ENCODE assay signal across 1 cellular context in the genomic region with DNA sequence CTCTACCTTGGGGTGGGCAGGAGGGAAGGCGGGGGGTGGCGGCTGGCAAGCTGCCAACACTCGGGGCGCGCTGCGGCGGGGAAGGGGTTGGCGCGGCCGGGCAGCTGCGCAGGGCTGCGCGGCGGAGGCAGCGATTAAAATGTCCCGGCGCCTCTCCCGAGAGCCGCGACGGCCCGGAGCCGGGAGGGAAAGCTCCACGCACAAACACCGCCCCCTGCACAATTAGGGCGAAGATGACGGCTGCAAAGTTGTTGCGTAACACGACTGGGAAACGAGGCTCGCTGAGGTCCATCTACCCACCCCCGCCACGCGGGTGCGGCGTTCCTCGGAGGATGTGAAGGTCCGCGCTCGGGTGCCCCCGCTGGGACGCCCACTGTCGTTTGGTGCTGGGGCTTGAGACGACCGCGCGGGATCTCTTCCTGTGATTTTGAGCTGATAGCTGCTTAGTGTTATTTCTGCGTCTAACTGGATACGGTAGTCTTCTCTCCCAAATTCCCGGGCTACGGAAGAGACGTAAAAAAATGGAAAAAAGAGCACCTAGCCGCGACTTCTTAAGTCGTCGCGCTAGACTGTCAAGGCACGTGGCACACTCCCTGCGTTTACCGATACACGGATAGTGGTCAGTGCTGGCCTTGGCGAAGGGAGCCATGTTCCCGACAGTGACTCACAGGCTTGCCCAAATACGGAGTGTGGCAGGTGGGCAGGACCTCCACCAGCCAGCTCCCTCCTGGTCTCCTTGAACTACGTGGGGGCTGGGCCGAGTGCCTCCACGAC.
A peak's percentile ranks its signal among the peaks of the same experiment; 100 is the strongest.
TF ChIP-seq lines count a peak whose summit lies in the region.

No MANE protein-coding gene starts in this region.

TF ChIP-seq in K562, 482 proteins besides CTCF, POLR2A, EP300 and RAD21 (continued from another document and continues in another):
- TF ChIP-seq NFRKB (IDR thresholded peaks at IDR 0.05; ENCODE audit: low read depth) (peak; percentile 57; the same call in 1 of the 2 replicates), ZFP91 (CRISPR knock-in tag; IDR thresholded peaks at IDR 0.05) (no peak), RB1 (IDR thresholded peaks at IDR 0.05; ENCODE audit: low read depth) (0 out of 2 replicates have a peak, but pooled peaks have one; percentile 18), ARID1B (IDR thresholded peaks at IDR 0.05) (peak; percentile 44), RCOR1 (IDR thresholded peaks at IDR 0.05; ENCODE audit: borderline replicate concordance in 1 of 2, low read depth in 2 of 2, low read length in 2 of 2) (peak in 1 of 2 experiments; percentile 28; a peak in 1 of 4 replicates), MTA1 (IDR thresholded peaks at IDR 0.05; ENCODE audit: borderline replicate concordance) (0 out of 2 replicates have a peak, but pooled peaks have one; percentile 28), CREM (IDR thresholded peaks at IDR 0.05; ENCODE audit: low read depth) (peak; percentile 87), C11orf30 (IDR thresholded peaks at IDR 0.05; ENCODE audit: low read depth) (no peak), GATAD2A (IDR thresholded peaks at IDR 0.05) (0 out of 2 replicates have a peak, but pooled peaks have one; percentile 30), ZBTB1 (CRISPR knock-in tag; IDR thresholded peaks at IDR 0.05; ENCODE audit: borderline replicate concordance, low read depth) (no peak; the same call in 1 of the 2 replicates), HMG20A (CRISPR knock-in tag; conservative IDR thresholded peaks at IDR 0.05) (no peak), DDX20 (tag; IDR thresholded peaks at IDR 0.05; ENCODE audit: low read depth) (no peak), RAD51 (IDR thresholded peaks at IDR 0.05; ENCODE audit: borderline replicate concordance, low read depth) (no peak), SP1 (CRISPR knock-in tag; IDR thresholded peaks at IDR 0.05) (peak; percentile 24; the same call in 1 of the 2 replicates), HDAC2 (IDR thresholded peaks at IDR 0.05) (peak; percentile 73; the same call in 1 of the 2 replicates), CTCFL (IDR thresholded peaks at IDR 0.05; ENCODE audit: borderline replicate concordance, insufficient read depth, low read depth, low read length, poor library complexity, severe bottlenecking) (peak; percentile 22), FOXA1 (IDR thresholded peaks at IDR 0.05; ENCODE audit: borderline replicate concordance) (no peak), ZNF175 (CRISPR knock-in tag; IDR thresholded peaks at IDR 0.05; ENCODE audit: low read depth) (no peak; the same call in 1 of the 2 replicates), ATF2 (CRISPR knock-in tag; IDR thresholded peaks at IDR 0.05) (no peak), FOXA3 (CRISPR knock-in tag; conservative IDR thresholded peaks at IDR 0.05 in 1 of 2, IDR thresholded peaks at IDR 0.05 in 1 of 2) (peak in 1 of 2 experiments; percentile 50; a peak in 1 of 4 replicates), CBX8 (IDR thresholded peaks at IDR 0.05; ENCODE audit: borderline replicate concordance, extremely low read depth, low read depth, low read length, poor library complexity, severe bottlenecking) (no peak), MNT (conservative IDR thresholded peaks at IDR 0.05) (peak; percentile 54 to 64), SREBF1 (IDR thresholded peaks at IDR 0.05; ENCODE audit: borderline replicate concordance, low read depth, low read length) (no peak), SIN3B (IDR thresholded peaks at IDR 0.05; ENCODE audit: low read depth) (no peak), SMARCA5 (IDR thresholded peaks at IDR 0.05) (no peak), PRDM10 (IDR thresholded peaks at IDR 0.05; ENCODE audit: partially characterized antibody) (peak; percentile 19), ZNF76 (CRISPR knock-in tag; IDR thresholded peaks at IDR 0.05; ENCODE audit: borderline replicate concordance) (no peak), ZNF224 (CRISPR knock-in tag; IDR thresholded peaks at IDR 0.05) (no peak), ZNF41 (CRISPR knock-in tag; conservative IDR thresholded peaks at IDR 0.05) (no peak), ETV6 (IDR thresholded peaks at IDR 0.05; ENCODE audit: borderline replicate concordance in 1 of 2, low read depth in 2 of 2, low read length in 1 of 2) (no peak), ETV6 (CRISPR knock-in tag; IDR thresholded peaks at IDR 0.05; ENCODE audit: borderline replicate concordance) (no peak), RHOXF2B (CRISPR knock-in tag; conservative IDR thresholded peaks at IDR 0.05) (no peak), PCBP2 (IDR thresholded peaks at IDR 0.05; ENCODE audit: low read depth, low read length, poor library complexity, severe bottlenecking) (no peak)
- TF ChIP-seq, protein P1, sequence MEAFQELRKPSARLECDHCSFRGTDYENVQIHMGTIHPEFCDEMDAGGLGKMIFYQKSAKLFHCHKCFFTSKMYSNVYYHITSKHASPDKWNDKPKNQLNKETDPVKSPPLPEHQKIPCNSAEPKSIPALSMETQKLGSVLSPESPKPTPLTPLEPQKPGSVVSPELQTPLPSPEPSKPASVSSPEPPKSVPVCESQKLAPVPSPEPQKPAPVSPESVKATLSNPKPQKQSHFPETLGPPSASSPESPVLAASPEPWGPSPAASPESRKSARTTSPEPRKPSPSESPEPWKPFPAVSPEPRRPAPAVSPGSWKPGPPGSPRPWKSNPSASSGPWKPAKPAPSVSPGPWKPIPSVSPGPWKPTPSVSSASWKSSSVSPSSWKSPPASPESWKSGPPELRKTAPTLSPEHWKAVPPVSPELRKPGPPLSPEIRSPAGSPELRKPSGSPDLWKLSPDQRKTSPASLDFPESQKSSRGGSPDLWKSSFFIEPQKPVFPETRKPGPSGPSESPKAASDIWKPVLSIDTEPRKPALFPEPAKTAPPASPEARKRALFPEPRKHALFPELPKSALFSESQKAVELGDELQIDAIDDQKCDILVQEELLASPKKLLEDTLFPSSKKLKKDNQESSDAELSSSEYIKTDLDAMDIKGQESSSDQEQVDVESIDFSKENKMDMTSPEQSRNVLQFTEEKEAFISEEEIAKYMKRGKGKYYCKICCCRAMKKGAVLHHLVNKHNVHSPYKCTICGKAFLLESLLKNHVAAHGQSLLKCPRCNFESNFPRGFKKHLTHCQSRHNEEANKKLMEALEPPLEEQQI (IDR thresholded peaks at IDR 0.05): no peak
- TF ChIP-seq, protein P2, sequence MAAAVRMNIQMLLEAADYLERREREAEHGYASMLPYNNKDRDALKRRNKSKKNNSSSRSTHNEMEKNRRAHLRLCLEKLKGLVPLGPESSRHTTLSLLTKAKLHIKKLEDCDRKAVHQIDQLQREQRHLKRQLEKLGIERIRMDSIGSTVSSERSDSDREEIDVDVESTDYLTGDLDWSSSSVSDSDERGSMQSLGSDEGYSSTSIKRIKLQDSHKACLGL (CRISPR knock-in tag; IDR thresholded peaks at IDR 0.05; ENCODE audit: borderline replicate concordance, poor library complexity, severe bottlenecking): no peak
- TF ChIP-seq, protein P3, sequence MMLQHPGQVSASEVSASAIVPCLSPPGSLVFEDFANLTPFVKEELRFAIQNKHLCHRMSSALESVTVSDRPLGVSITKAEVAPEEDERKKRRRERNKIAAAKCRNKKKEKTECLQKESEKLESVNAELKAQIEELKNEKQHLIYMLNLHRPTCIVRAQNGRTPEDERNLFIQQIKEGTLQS (IDR thresholded peaks at IDR 0.05): peak; percentile 85
- TF ChIP-seq, protein P3 (CRISPR knock-in tag; conservative IDR thresholded peaks at IDR 0.05): 0 out of 2 replicates have a peak, but pooled peaks have one; percentile 40
- TF ChIP-seq, protein P4, sequence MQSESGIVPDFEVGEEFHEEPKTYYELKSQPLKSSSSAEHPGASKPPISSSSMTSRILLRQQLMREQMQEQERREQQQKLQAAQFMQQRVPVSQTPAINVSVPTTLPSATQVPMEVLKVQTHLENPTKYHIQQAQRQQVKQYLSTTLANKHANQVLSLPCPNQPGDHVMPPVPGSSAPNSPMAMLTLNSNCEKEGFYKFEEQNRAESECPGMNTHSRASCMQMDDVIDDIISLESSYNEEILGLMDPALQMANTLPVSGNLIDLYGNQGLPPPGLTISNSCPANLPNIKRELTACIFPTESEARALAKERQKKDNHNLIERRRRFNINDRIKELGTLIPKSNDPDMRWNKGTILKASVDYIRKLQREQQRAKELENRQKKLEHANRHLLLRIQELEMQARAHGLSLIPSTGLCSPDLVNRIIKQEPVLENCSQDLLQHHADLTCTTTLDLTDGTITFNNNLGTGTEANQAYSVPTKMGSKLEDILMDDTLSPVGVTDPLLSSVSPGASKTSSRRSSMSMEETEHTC (IDR thresholded peaks at IDR 0.05): no peak
